Comparison of ENCODE assay signal across 10 cellular contexts in the genomic region with DNA sequence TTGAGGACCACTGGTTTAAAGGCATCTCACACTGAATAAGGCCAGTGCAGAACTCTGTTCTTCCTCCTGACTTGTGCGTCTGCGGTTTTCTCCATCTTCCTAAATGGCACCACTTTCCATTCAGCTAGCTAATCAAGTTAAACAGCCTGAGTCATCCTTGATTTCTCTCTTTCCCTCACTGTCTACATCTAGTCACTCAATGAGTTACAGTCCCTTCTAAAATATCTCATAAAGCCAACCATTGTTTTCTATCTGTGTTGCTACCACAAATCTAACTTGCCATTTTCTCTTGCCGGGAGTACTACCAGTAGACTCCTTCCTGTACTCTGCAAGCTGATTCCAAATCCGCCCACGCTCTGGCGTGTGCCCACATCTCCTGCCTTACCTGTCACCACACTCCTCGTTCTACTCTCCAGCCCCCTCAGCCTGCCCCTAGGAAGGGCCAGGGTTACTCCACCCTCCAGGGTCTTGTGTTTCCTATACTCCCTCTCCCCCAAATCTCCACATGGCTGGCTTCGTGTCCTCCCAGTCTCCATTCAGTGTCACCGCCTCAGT.
"Had no signal": no experiment of that assay in that cellular context is flagged by ENCODE, and none has a peak within 500 bp of the region (broad histone marks: within the 10 kb centered on the region; RNA-seq: fewer than 3 reads in every experiment).

No MANE protein-coding gene starts in this region.

- H3K36me3 ChIP-seq: colonic mucosa, pancreas, transverse colon had no signal

- H3K4me1 ChIP-seq: colonic mucosa, pancreas, transverse colon had no signal

- H3K27ac ChIP-seq: colonic mucosa, pancreas had no signal

- DNase-seq: activated CD4-positive, alpha-beta T cell treated with anti-CD3 and anti-CD28 coated beads, Interleukin-2, amount 10 ng/mL, durations not matched to agents 7 days and 5 days; activated CD4-positive, CD25-positive, alpha-beta regulatory T cell; activated CD8-positive, alpha-beta memory T cell treated with anti-CD3 and anti-CD28 coated beads for 24 hours; activated naive CD4-positive, alpha-beta T cell treated with anti-CD3 and anti-CD28 coated beads for 36 hours; colonic mucosa; effector CD4-positive, alpha-beta T cell; pancreas; substantia nigra; T-helper 17 cell; transverse colon had no signal

- H3K27me3 ChIP-seq: colonic mucosa, pancreas, transverse colon had no signal

- H3K4me3 ChIP-seq: colonic mucosa, pancreas, transverse colon had no signal

- H3K9me3 ChIP-seq: colonic mucosa, pancreas, transverse colon had no signal
